ENCODE assay signal across 1 cellular context in the genomic region with DNA sequence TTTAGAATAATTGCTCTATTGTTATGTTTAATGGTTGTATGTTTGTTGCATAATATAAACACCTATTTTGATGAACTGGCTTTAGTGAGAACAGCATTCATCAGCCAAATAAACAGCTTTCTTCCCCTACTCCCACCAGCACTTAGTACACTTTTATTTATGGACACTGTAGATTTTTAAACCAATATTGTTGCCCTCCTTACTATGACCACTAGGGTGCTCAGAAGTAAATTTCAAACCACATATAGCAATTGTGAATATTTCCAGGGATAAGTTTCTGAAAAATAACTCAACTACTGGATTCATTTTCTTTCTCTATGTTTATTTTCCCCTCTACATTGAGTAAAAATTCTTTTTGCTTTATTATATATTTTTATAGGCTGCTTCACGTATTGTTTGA.
TF ChIP-seq lines count a peak whose summit lies in the region.

No MANE protein-coding gene starts in this region.

TF ChIP-seq in GM12878, 131 proteins besides CTCF, POLR2A, EP300 and RAD21:
- TF ChIP-seq POLR2AphosphoS2 (IDR thresholded peaks at IDR 0.05; ENCODE audit: low read depth, low read length): no peak
- no peak for TF ChIP-seq PAX5 (IDR thresholded peaks at IDR 0.05; ENCODE audit: borderline replicate concordance, low read depth, low read length)
- TF ChIP-seq, protein P1, sequence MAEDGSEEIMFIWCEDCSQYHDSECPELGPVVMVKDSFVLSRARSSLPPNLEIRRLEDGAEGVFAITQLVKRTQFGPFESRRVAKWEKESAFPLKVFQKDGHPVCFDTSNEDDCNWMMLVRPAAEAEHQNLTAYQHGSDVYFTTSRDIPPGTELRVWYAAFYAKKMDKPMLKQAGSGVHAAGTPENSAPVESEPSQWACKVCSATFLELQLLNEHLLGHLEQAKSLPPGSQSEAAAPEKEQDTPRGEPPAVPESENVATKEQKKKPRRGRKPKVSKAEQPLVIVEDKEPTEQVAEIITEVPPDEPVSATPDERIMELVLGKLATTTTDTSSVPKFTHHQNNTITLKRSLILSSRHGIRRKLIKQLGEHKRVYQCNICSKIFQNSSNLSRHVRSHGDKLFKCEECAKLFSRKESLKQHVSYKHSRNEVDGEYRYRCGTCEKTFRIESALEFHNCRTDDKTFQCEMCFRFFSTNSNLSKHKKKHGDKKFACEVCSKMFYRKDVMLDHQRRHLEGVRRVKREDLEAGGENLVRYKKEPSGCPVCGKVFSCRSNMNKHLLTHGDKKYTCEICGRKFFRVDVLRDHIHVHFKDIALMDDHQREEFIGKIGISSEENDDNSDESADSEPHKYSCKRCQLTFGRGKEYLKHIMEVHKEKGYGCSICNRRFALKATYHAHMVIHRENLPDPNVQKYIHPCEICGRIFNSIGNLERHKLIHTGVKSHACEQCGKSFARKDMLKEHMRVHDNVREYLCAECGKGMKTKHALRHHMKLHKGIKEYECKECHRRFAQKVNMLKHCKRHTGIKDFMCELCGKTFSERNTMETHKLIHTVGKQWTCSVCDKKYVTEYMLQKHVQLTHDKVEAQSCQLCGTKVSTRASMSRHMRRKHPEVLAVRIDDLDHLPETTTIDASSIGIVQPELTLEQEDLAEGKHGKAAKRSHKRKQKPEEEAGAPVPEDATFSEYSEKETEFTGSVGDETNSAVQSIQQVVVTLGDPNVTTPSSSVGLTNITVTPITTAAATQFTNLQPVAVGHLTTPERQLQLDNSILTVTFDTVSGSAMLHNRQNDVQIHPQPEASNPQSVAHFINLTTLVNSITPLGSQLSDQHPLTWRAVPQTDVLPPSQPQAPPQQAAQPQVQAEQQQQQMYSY (CRISPR knock-in tag; IDR thresholded peaks at IDR 0.05): no peak
- TF ChIP-seq HDAC2 (IDR thresholded peaks at IDR 0.05): no peak
- no peak for TF ChIP-seq CREB1 (IDR thresholded peaks at IDR 0.05; ENCODE audit: low read depth)
- TF ChIP-seq ZNF24 (IDR thresholded peaks at IDR 0.05): no peak
